Comparison of ENCODE assay signal across 18 cellular contexts in genomic region chr10:6119423-6119822, GRCh38. TPM values are rescaled to one million over a fixed set of nuclear protein-coding genes. Genes with fewer than 3 reads are reported as not detected.
A peak's percentile ranks its signal among the peaks of the same experiment; 100 is the strongest.
DNase-seq lines count a peak whose midpoint lies in the region; ATAC-seq lines count a peak whose summit lies in the region.
"Had no signal": no experiment of that assay in that cellular context is flagged by ENCODE, and none has a peak within 500 bp of the region (broad histone marks: within the 10 kb centered on the region; RNA-seq: fewer than 3 reads in every experiment).

No MANE protein-coding gene starts in this region.

- ATAC-seq in activated T-helper 17 cell treated with anti-CD3 and anti-CD28 coated beads, Interleukin-2, amount 50 U/mL, for 72 hours (replicated peaks): peak; percentile 65
- ATAC-seq in GM21526 (IDR thresholded peaks at IDR 0.05; ENCODE audit: low FRiP score, unreplicated experiment): no peak
- no peak for ATAC-seq in GM18867 (IDR thresholded peaks at IDR 0.05; ENCODE audit: unreplicated experiment)
- ATAC-seq: activated CD8-positive, alpha-beta memory T cell treated with anti-CD3 and anti-CD28 coated beads, Interleukin-2, amount 10 ng/mL, durations not matched to agents 7 days and 5 days; PC-3 had no signal

- peaks cover 26% of the 10 kb centered on the region for H3K36me3 Mint-ChIP-seq in activated T-helper 17 cell treated with anti-CD3 and anti-CD28 coated beads, Interleukin-2, amount 50 U/mL, for 72 hours (ENCODE audit: low read depth)

- DNase-seq in stimulated activated CD4-positive, alpha-beta T cell treated with anti-CD3 and anti-CD28 coated beads, Interleukin-15, amount 100 ng/mL, for 24 hours: peak; percentile 41
- no peak for DNase-seq in stimulated activated CD4-positive, alpha-beta T cell treated with anti-CD3 and anti-CD28 coated beads, Interleukin-4, amount 100 ng/mL, for 24 hours
- DNase-seq in left kidney (ENCODE audit: low read depth, low spot score) (peak; percentile 63), G401 (ENCODE audit: low spot score) (no peak)
- DNase-seq: activated CD4-positive, CD25-positive, alpha-beta regulatory T cell treated with anti-CD3 and anti-CD28 coated beads, Interleukin-2, amount 50 U/mL, for 72 hours; activated CD8-positive, alpha-beta memory T cell treated with anti-CD3 and anti-CD28 coated beads, Interleukin-2, amount 10 ng/mL, durations not matched to agents 7 days and 5 days; brain microvascular endothelial cell; left lung; NCI-H1048; NCI-H2107 had no signal

- no peaks in the 10 kb centered on the region for H3K9me3 Mint-ChIP-seq in activated T-helper 17 cell treated with anti-CD3 and anti-CD28 coated beads, Interleukin-2, amount 50 U/mL, for 72 hours
- H3K9me3 Mint-ChIP-seq: activated naive CD4-positive, alpha-beta T cell treated with anti-CD3 and anti-CD28 coated beads, Interleukin-2, amount 50 U/mL, for 24 hours had no signal

- H3K4me1 Mint-ChIP-seq in activated T-helper 17 cell treated with anti-CD3 and anti-CD28 coated beads, Interleukin-2, amount 50 U/mL, for 72 hours: peaks cover 30% of the 10 kb centered on the region

- no peaks in the 10 kb centered on the region for H3K27me3 Mint-ChIP-seq in activated T-helper 17 cell treated with anti-CD3 and anti-CD28 coated beads, Interleukin-2, amount 50 U/mL, for 72 hours
- H3K27me3 Mint-ChIP-seq: activated CD8-positive, alpha-beta memory T cell treated with anti-CD3 and anti-CD28 coated beads, Interleukin-2, amount 10 ng/mL, durations not matched to agents 7 days and 5 days; activated naive CD4-positive, alpha-beta T cell treated with anti-CD3 and anti-CD28 coated beads, Interleukin-2, amount 50 U/mL, for 24 hours had no signal

- H3K4me3 Mint-ChIP-seq in activated T-helper 17 cell treated with anti-CD3 and anti-CD28 coated beads, Interleukin-2, amount 50 U/mL, for 72 hours: peak overlapping the region; percentile 1
- H3K4me3 Mint-ChIP-seq: activated CD8-positive, alpha-beta memory T cell treated with anti-CD3 and anti-CD28 coated beads, Interleukin-2, amount 10 ng/mL, durations not matched to agents 7 days and 5 days; activated naive CD4-positive, alpha-beta T cell treated with anti-CD3 and anti-CD28 coated beads, Interleukin-2, amount 50 U/mL, for 24 hours had no signal

- in situ Hi-C loops in G401 (cut with HindIII; ENCODE audit: low sequenced_read_pairs): no loop called here

- H3K27ac Mint-ChIP-seq in activated T-helper 17 cell treated with anti-CD3 and anti-CD28 coated beads, Interleukin-2, amount 50 U/mL, for 72 hours: peak overlapping the region; percentile 58
- H3K27ac Mint-ChIP-seq: activated CD8-positive, alpha-beta memory T cell treated with anti-CD3 and anti-CD28 coated beads, Interleukin-2, amount 10 ng/mL, durations not matched to agents 7 days and 5 days; activated naive CD4-positive, alpha-beta T cell treated with anti-CD3 and anti-CD28 coated beads, Interleukin-2, amount 50 U/mL, for 24 hours had no signal

RNA-seq across cellular contexts. Expression of gene RBM17, which starts 30.6 kb away (rescaled TPM):
- 100 to 1,000 TPM; 157 to 253 TPM for total RNA-seq in activated T-helper 17 cell treated with anti-CD3 and anti-CD28 coated beads, Interleukin-2, amount 50 U/mL, for 72 hours
- total RNA-seq in G401 (2014; rRNA removed; shearing (Covaris generic)): 28.6 and 41.9 TPM in 2 replicates

RNA-seq across cellular contexts. Expression of gene IL2RA, which starts 57.3 kb away (rescaled TPM):
- total RNA-seq in activated T-helper 17 cell treated with anti-CD3 and anti-CD28 coated beads, Interleukin-2, amount 50 U/mL, for 72 hours: 1,000 to 10,000 TPM; 1,342 to 1,348 TPM
- not detected in 2 replicates for total RNA-seq in G401 (2014; rRNA removed; shearing (Covaris generic))
- total RNA-seq: Daoy, epithelial cell of proximal tubule, PC-3, SJSA1 had no signal

Comparison
In these comparisons a context has a peak if more than half of its experiments do, and no peak if none do; other contexts are left out.
1. DNase-seq: peak in stimulated activated CD4-positive, alpha-beta T cell treated with anti-CD3 and anti-CD28 coated beads, Interleukin-15, amount 100 ng/mL, for 24 hours (single experiment) and left kidney (single experiment); none in stimulated activated CD4-positive, alpha-beta T cell treated with anti-CD3 and anti-CD28 coated beads, Interleukin-4, amount 100 ng/mL, for 24 hours (single experiment) and G401 (single experiment).
2. RNA of gene IL2RA, which starts 57.3 kb away (total RNA-seq): 1,342 to 1,348 TPM in activated T-helper 17 cell treated with anti-CD3 and anti-CD28 coated beads, Interleukin-2, amount 50 U/mL, for 72 hours; not detected in G401; every median in the first group is over 1,000 times any median in the second.